1 cellular context compared by ENCODE assay signal in the genomic region with DNA sequence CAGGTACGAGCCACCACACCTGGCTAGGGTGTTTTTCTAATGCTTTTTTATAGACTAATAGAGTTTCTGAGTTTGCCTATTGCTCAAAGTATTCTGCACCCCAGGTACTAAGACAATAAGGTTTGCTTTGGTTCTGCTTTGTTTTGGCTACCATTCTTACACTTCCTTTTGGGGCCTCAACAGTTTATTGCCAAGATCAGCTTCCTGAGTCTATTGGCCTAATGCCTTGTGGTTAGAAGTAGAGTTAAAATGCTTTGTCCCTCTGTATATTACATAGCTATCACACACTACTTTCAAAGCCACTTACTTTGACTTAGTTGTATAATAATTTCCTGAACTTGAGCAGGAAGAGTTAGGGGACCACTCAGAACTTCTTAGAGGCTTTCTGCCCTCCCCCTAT.
TF ChIP-seq lines count a peak whose summit lies in the region.

No MANE protein-coding gene starts in this region.

TF ChIP-seq in H1, 55 proteins besides CTCF, POLR2A, EP300 and RAD21 (continued from another document):
- TF ChIP-seq SIN3A (conservative IDR thresholded peaks at IDR 0.05 in 1 of 2, IDR thresholded peaks at IDR 0.05 in 1 of 2; ENCODE audit: low read depth in 1 of 2, low read length in 2 of 2) (no peak), PHF8 (conservative IDR thresholded peaks at IDR 0.05; ENCODE audit: low read depth, low read length) (no peak), POU5F1 (IDR thresholded peaks at IDR 0.05; ENCODE audit: low read depth, low read length) (no peak), ZNF274 (IDR thresholded peaks at IDR 0.05; ENCODE audit: borderline replicate concordance, extremely low read depth, low read length) (no peak)
